21 cellular contexts compared by ENCODE assay signal in genomic region chr2:175318542-175318941, GRCh38.
"Had no signal": no experiment of that assay in that cellular context is flagged by ENCODE, and none has a peak within 500 bp of the region (broad histone marks: within the 10 kb centered on the region; RNA-seq: fewer than 3 reads in every experiment).

No MANE protein-coding gene starts in this region.

- H3K27me3 ChIP-seq: esophagus muscularis mucosa, gastroesophageal sphincter had no signal

- H3K27ac ChIP-seq: esophagus muscularis mucosa, gastroesophageal sphincter, heart right ventricle, left ventricle myocardium inferior, spleen had no signal

- ATAC-seq: activated CD8-positive, alpha-beta memory T cell treated with anti-CD3 and anti-CD28 coated beads, Interleukin-2, amount 10 ng/mL, durations not matched to agents 7 days and 5 days; activated T-helper 17 cell treated with anti-CD3 and anti-CD28 coated beads, Interleukin-2, amount 50 U/mL, for 72 hours; gastroesophageal sphincter; heart right ventricle; stimulated activated naive B cell treated with anti-CD40 and anti-IgM and Interleukin-4, amounts not matched to agents 10 μg/mL and 1 μg/mL and 100 μg/mL, for 72 hours had no signal

- H3K4me3 ChIP-seq: esophagus muscularis mucosa, gastroesophageal sphincter, heart right ventricle, left ventricle myocardium inferior, spleen had no signal

- H3K27ac Mint-ChIP-seq: activated CD4-positive, alpha-beta memory T cell treated with anti-CD3 and anti-CD28 coated beads, Interleukin-2, amount 10 ng/mL, durations not matched to agents 7 days and 5 days; activated CD8-positive, alpha-beta memory T cell treated with anti-CD3 and anti-CD28 coated beads, Interleukin-2, amount 10 ng/mL, durations not matched to agents 7 days and 5 days; activated naive CD8-positive, alpha-beta T cell treated with anti-CD3 and anti-CD28 coated beads for 36 hours; activated T-helper 17 cell treated with anti-CD3 and anti-CD28 coated beads, Interleukin-2, amount 50 U/mL, for 72 hours; dendritic cell treated with granulocyte-macrophage colony-stimulating factor and Interleukin-4, amounts not matched to agents 40 ng/mL and 50 ng/mL, for 4 days; immature natural killer cell; stimulated activated naive B cell treated with anti-CD40 and anti-IgM and Interleukin-4, amounts not matched to agents 10 μg/mL and 1 μg/mL and 100 μg/mL, for 72 hours had no signal

- H3K9me3 ChIP-seq: esophagus muscularis mucosa, gastroesophageal sphincter, heart right ventricle, left ventricle myocardium inferior, spleen had no signal

- H3K36me3 Mint-ChIP-seq: activated CD8-positive, alpha-beta memory T cell treated with anti-CD3 and anti-CD28 coated beads, Interleukin-2, amount 10 ng/mL, durations not matched to agents 7 days and 5 days; activated naive CD8-positive, alpha-beta T cell treated with anti-CD3 and anti-CD28 coated beads for 36 hours; immature natural killer cell; stimulated activated naive B cell treated with anti-CD40 and anti-IgM and Interleukin-4, amounts not matched to agents 10 μg/mL and 1 μg/mL and 100 μg/mL, for 72 hours had no signal

- H3K4me1 ChIP-seq: esophagus muscularis mucosa, gastroesophageal sphincter, heart right ventricle, left ventricle myocardium inferior, spleen had no signal

- H3K27me3 Mint-ChIP-seq: dendritic cell treated with granulocyte-macrophage colony-stimulating factor and Interleukin-4, amounts not matched to agents 40 ng/mL and 50 ng/mL, for 4 days had no signal

- H3K9me3 Mint-ChIP-seq: activated CD4-positive, alpha-beta memory T cell treated with anti-CD3 and anti-CD28 coated beads, Interleukin-2, amount 10 ng/mL, durations not matched to agents 7 days and 5 days; activated naive CD8-positive, alpha-beta T cell treated with anti-CD3 and anti-CD28 coated beads for 36 hours; activated T-helper 17 cell treated with anti-CD3 and anti-CD28 coated beads, Interleukin-2, amount 50 U/mL, for 72 hours; dendritic cell treated with granulocyte-macrophage colony-stimulating factor and Interleukin-4, amounts not matched to agents 40 ng/mL and 50 ng/mL, for 4 days; stimulated activated naive B cell treated with anti-CD40 and anti-IgM and Interleukin-4, amounts not matched to agents 10 μg/mL and 1 μg/mL and 100 μg/mL, for 72 hours had no signal

- H3K4me1 Mint-ChIP-seq: activated CD4-positive, alpha-beta memory T cell treated with anti-CD3 and anti-CD28 coated beads, Interleukin-2, amount 10 ng/mL, durations not matched to agents 7 days and 5 days; activated naive CD8-positive, alpha-beta T cell treated with anti-CD3 and anti-CD28 coated beads for 36 hours; activated T-helper 17 cell treated with anti-CD3 and anti-CD28 coated beads, Interleukin-2, amount 50 U/mL, for 72 hours; immature natural killer cell; neural crest cell; stimulated activated naive B cell treated with anti-CD40 and anti-IgM and Interleukin-4, amounts not matched to agents 10 μg/mL and 1 μg/mL and 100 μg/mL, for 72 hours had no signal

- H3K4me3 Mint-ChIP-seq: activated CD4-positive, alpha-beta memory T cell treated with anti-CD3 and anti-CD28 coated beads, Interleukin-2, amount 10 ng/mL, durations not matched to agents 7 days and 5 days; activated CD8-positive, alpha-beta memory T cell treated with anti-CD3 and anti-CD28 coated beads, Interleukin-2, amount 10 ng/mL, durations not matched to agents 7 days and 5 days; activated naive CD8-positive, alpha-beta T cell treated with anti-CD3 and anti-CD28 coated beads for 36 hours; activated T-helper 17 cell treated with anti-CD3 and anti-CD28 coated beads, Interleukin-2, amount 50 U/mL, for 72 hours; dendritic cell treated with granulocyte-macrophage colony-stimulating factor and Interleukin-4, amounts not matched to agents 40 ng/mL and 50 ng/mL, for 4 days; immature natural killer cell; neural crest cell; stimulated activated naive B cell treated with anti-CD40 and anti-IgM and Interleukin-4, amounts not matched to agents 10 μg/mL and 1 μg/mL and 100 μg/mL, for 72 hours had no signal

- DNase-seq: activated CD4-positive, alpha-beta memory T cell treated with anti-CD3 and anti-CD28 coated beads, Interleukin-2, amount 10 ng/mL, durations not matched to agents 7 days and 5 days; activated CD4-positive, alpha-beta T cell treated with anti-CD3 and anti-CD28 coated beads for 4 hours; activated CD8-positive, alpha-beta memory T cell treated with anti-CD3 and anti-CD28 coated beads, Interleukin-2, amount 10 ng/mL, durations not matched to agents 7 days and 5 days; activated naive CD4-positive, alpha-beta T cell; activated naive CD8-positive, alpha-beta T cell treated with anti-CD3 and anti-CD28 coated beads for 36 hours; activated T-cell treated with anti-CD3 and anti-CD28 coated beads, Interleukin-2, amount 50 U/mL, for 1 hour; amniotic stem cell; effector memory CD4-positive, alpha-beta T cell; heart right ventricle; immature natural killer cell; kidney glomerular epithelial cell; left ventricle myocardium inferior; mammary epithelial cell; retina; spleen; stimulated activated naive B cell treated with anti-CD40 and anti-IgM and Interleukin-4, amounts not matched to agents 10 μg/mL and 1 μg/mL and 100 μg/mL, for 72 hours had no signal

- H3K36me3 ChIP-seq: esophagus muscularis mucosa, gastroesophageal sphincter, heart right ventricle, left ventricle myocardium inferior, spleen had no signal
